20 cellular contexts compared by ENCODE assay signal in the genomic region with DNA sequence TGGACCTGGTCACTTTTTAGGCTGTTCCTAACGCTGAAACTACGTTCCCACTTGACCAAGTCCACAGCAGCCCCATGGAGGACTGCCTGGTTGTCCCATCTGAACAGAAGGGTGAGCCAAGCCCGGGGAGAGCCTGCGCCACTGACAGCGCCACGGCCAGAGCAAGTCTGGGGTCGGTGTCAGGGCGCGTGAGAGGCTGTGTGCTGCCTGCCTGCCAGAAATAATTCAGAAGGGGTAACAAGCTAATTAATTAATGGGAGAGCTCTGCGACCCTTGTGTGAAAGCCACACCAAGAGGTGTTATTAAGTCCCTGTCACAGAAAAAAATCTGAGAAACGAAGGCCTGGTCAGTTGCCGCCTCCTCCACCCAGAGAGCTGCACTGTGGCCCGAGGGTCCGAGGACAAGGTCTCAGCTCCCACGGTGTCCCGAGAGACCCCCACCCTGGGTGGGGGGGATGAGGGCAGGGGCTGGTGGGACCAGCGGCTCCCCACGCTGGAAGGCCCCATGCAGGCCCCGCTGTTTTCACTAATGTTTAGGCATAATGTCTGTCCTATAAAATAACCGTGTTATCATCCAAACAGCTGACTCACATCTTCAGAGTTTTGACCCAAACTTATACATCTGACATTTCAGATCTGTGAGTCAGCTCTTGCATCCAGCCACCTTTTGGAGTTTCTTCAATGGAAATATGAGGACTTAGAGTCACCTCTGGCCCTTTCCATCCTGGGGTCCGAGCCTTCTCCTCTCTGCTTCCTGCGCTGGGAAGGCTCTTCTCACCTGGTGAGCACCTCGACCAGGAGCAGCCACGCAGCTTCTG. TPM values are rescaled to one million over a fixed set of nuclear protein-coding genes. Genes with fewer than 3 reads are reported as not detected.
DNase-seq lines count a peak whose midpoint lies in the region; ATAC-seq and TF ChIP-seq lines count a peak whose summit lies in the region.
"Had no signal": no experiment of that assay in that cellular context is flagged by ENCODE, and none has a peak within 500 bp of the region (broad histone marks: within the 10 kb centered on the region; RNA-seq: fewer than 3 reads in every experiment).

No MANE protein-coding gene starts in this region.

- DNase-seq in HPDE6-E6E7 (ENCODE audit: extremely low spot score): peak; percentile 31
- DNase-seq in astrocyte of the hippocampus (ENCODE audit: low read depth, low spot score): peak; percentile 31
- peak in 3 of 5 donors; percentile 4 to 52 (median 13) for DNase-seq in heart left ventricle
- DNase-seq in sciatic nerve (ENCODE audit: low spot score): peak; percentile 38
- DNase-seq in NCI-H187 (lab: John Stamatoyannopoulos, UW): no peak
- no peak for DNase-seq in Caco-2
- DNase-seq: activated CD8-positive, alpha-beta T cell treated with anti-CD3 and anti-CD28 coated beads for 36 hours; activated T-cell treated with anti-CD3 and anti-CD28 coated beads, Interleukin-2, amount 50 U/mL, for 4 hours; BE2C; brain microvascular endothelial cell; NCI-H446 treated with DMSO at 0.1 percent for 48 hours; stimulated activated CD4-positive, alpha-beta T cell treated with anti-CD3 and anti-CD28 coated beads, Interleukin-4, amount 100 ng/mL, for 24 hours; T-cell had no signal

- WGBS in heart left ventricle, 4 donors: 92 to 94% (median 93%) methylated on average over 24 of the region's 24 CpGs

- H3K9me3 Mint-ChIP-seq in Caco-2 (ENCODE audit: unreplicated experiment): no peaks in the 10 kb centered on the region
- H3K9me3 Mint-ChIP-seq: activated CD8-positive, alpha-beta T cell treated with anti-CD3 and anti-CD28 coated beads for 36 hours; activated T-cell treated with anti-CD3 and anti-CD28 coated beads, Interleukin-2, amount 50 U/mL, for 4 hours; T-cell had no signal

- CTCF ChIA-PET in Caco-2 (lab: Charles Lee): no interaction called here

- intact Hi-C loops in heart left ventricle (cut with DNase I): no loop called here
- intact Hi-C loops in sciatic nerve (cut with DNase I): no loop called here
- intact Hi-C loops in Caco-2 (cut with micrococcal nuclease; ENCODE audit: unreplicated experiment): no loop called here

- no peak overlapping the region for H3K4me3 ChIP-seq in heart left ventricle
- H3K4me3 ChIP-seq in Caco-2 (ENCODE audit: low read depth, low read length): no peak overlapping the region
- H3K4me3 ChIP-seq: HAP-1, skin epidermis, suprapubic skin had no signal

- no peak for TF ChIP-seq POLR2A in heart left ventricle (IDR thresholded peaks at IDR 0.05)

- POLR2A ChIA-PET in Caco-2 (lab: Charles Lee): no interaction called here

- ATAC-seq in heart left ventricle (no peak), sciatic nerve (no peak), GM19351 (IDR thresholded peaks at IDR 0.05; ENCODE audit: unreplicated experiment) (no peak)
- ATAC-seq: activated CD8-positive, alpha-beta T cell treated with anti-CD3 and anti-CD28 coated beads for 36 hours; activated T-cell treated with anti-CD3 and anti-CD28 coated beads, Interleukin-2, amount 50 U/mL, for 4 hours; T-cell had no signal

- no peaks in the 10 kb centered on the region for H3K27me3 Mint-ChIP-seq in Caco-2 (ENCODE audit: insufficient read depth, unreplicated experiment)
- H3K27me3 Mint-ChIP-seq: activated CD8-positive, alpha-beta T cell treated with anti-CD3 and anti-CD28 coated beads for 36 hours; activated naive CD8-positive, alpha-beta T cell; T-cell had no signal

- peaks cover 0 to 9% (median 0%) of the 10 kb centered on the region in 12 donors for H3K4me1 ChIP-seq in heart left ventricle
- no peaks in the 10 kb centered on the region for H3K4me1 ChIP-seq in Caco-2
- H3K4me1 ChIP-seq: BE2C, parathyroid adenoma, suprapubic skin had no signal

- H3K36me3 ChIP-seq in heart left ventricle (no peaks in the 10 kb centered on the region), Caco-2 (ENCODE audit: control insufficient read depth, insufficient read depth, low read length) (no peaks in the 10 kb centered on the region)
- H3K36me3 ChIP-seq: BE2C, brain microvascular endothelial cell, HAP-1, suprapubic skin had no signal

- TF ChIP-seq CTCF in heart left ventricle (IDR thresholded peaks at IDR 0.05): no peak
- no peak for TF ChIP-seq CTCF in Caco-2 (IDR thresholded peaks at IDR 0.05; ENCODE audit: insufficient read depth in 1 of 2, low read depth in 1 of 2, low read length in 1 of 2, severe bottlenecking in 1 of 2, unreplicated experiment in 1 of 2)

- H3K27me3 ChIP-seq in heart left ventricle (no peaks in the 10 kb centered on the region), Caco-2 (replicated peaks; ENCODE audit: control insufficient read depth, insufficient read depth, low read length) (no peaks in the 10 kb centered on the region)
- H3K27me3 ChIP-seq: BE2C, brain microvascular endothelial cell had no signal

- H3K27ac ChIP-seq in heart left ventricle: no peak overlapping the region
- H3K27ac ChIP-seq: brain microvascular endothelial cell, parathyroid adenoma, skin epidermis, suprapubic skin, VCaP had no signal

- H3K9me3 ChIP-seq in heart left ventricle (no peaks in the 10 kb centered on the region), Caco-2 (no peaks in the 10 kb centered on the region)
- H3K9me3 ChIP-seq: BE2C, HAP-1, suprapubic skin had no signal

- H3K27ac Mint-ChIP-seq in Caco-2 (ENCODE audit: unreplicated experiment): no peak overlapping the region
- H3K27ac Mint-ChIP-seq: activated CD8-positive, alpha-beta T cell treated with anti-CD3 and anti-CD28 coated beads for 36 hours; activated naive CD8-positive, alpha-beta T cell; T-cell had no signal

- peaks cover 5% of the 10 kb centered on the region for H3K36me3 Mint-ChIP-seq in Caco-2 (ENCODE audit: insufficient read depth, unreplicated experiment)
- H3K36me3 Mint-ChIP-seq: activated naive CD8-positive, alpha-beta T cell; T-cell had no signal

- H3K4me1 Mint-ChIP-seq in Caco-2 (ENCODE audit: low read depth, unreplicated experiment): no peaks in the 10 kb centered on the region
- H3K4me1 Mint-ChIP-seq: T-cell had no signal

- no TSS peak for BruUV-seq in Caco-2 (replicated peaks; lab: Mats Ljungman, UMichigan)

- H3K4me3 Mint-ChIP-seq in Caco-2 (ENCODE audit: unreplicated experiment): no peak overlapping the region
- H3K4me3 Mint-ChIP-seq: activated CD8-positive, alpha-beta T cell treated with anti-CD3 and anti-CD28 coated beads for 36 hours; activated naive CD8-positive, alpha-beta T cell; activated T-cell treated with anti-CD3 and anti-CD28 coated beads, Interleukin-2, amount 50 U/mL, for 4 hours; T-cell had no signal

RNA-seq across cellular contexts. Expression of gene DLL1, which starts 58.5 kb away (rescaled TPM):
- 10 to 100 TPM in 1 of 9 donors, 1 to 10 TPM in 8; 5.5 to 10.7 (median 8.0) TPM for total RNA-seq in heart left ventricle
- 10 to 100 TPM in 1 of 2 donors, 1 to 10 TPM in 1; 2.6 to 10.0 TPM for polyA plus RNA-seq in heart left ventricle
- total RNA-seq in sciatic nerve: 15.4 TPM
- total RNA-seq in Caco-2 (2022): 6.6 and 8.1 TPM in 2 replicates

Comparison
In these comparisons a context has a peak if more than half of its experiments do, and no peak if none do; other contexts are left out.
1. DNase-seq: peak in HPDE6-E6E7 (single experiment), astrocyte of the hippocampus (single experiment), heart left ventricle (3 of 5) and sciatic nerve (single experiment); none in NCI-H187 (0 of 2) and Caco-2 (0 of 2).